In genomic region chr1:204565617-204566582, GRCh38 we compare ENCODE assay signal across 8 cellular contexts. TPM values are rescaled to one million over a fixed set of nuclear protein-coding genes. Genes with fewer than 3 reads are reported as not detected.
A peak's percentile ranks its signal among the peaks of the same experiment; 100 is the strongest.
DNase-seq lines count a peak whose midpoint lies in the region; ATAC-seq, FAIRE-seq and TF ChIP-seq lines count a peak whose summit lies in the region.

No MANE protein-coding gene starts in this region.

- CTCF ChIA-PET in A549 (lab: Yijun Ruan, JAX) = interaction anchor here (0.6 to 26.0 kb wide), 83 partner anchors 10 to 1166 kb away, joined by 3 to 591 read pairs (median 4); no protein-coding TSS in a partner anchor

- no peak overlapping the region for H3K4me2 ChIP-seq in A549
- H3K4me2 ChIP-seq in parathyroid adenoma (ENCODE audit: low read length) = no peak overlapping the region

- H3K9me3 ChIP-seq in A549 (0 out of 3 replicates have a peak, but pooled peaks cover 2% of the 10 kb centered on the region), MG63 (peaks cover 12% of the 10 kb centered on the region), parathyroid adenoma (ENCODE audit: control insufficient read depth, low read length) (no peaks in the 10 kb centered on the region)

- no peak overlapping the region for H2AFZ ChIP-seq in parathyroid adenoma

- no peak for TF ChIP-seq POLR2A in A549 (IDR thresholded peaks at IDR 0.05; ENCODE audit: low read length)

- no peak overlapping the region for H3K9ac ChIP-seq in parathyroid adenoma

- ATAC-seq in A549 (peak; percentile 79 to 93), GM19467 (IDR thresholded peaks at IDR 0.05; ENCODE audit: unreplicated experiment) (no peak)

- H3K27ac ChIP-seq in A549 (no peak overlapping the region), parathyroid adenoma (no peak overlapping the region)

- POLR2A ChIA-PET in A549 (lab: Yijun Ruan, JAX) = interaction anchor here (0.5 to 2.5 kb wide), 3 partner anchors 49 to 241 kb away, joined by 3 to 17 read pairs (median 4); partner anchors contain the start of gene MDM4

- 19% methylated on average over 13 of the region's 13 CpGs for WGBS in A549 (ENCODE audit: missing lambda C conversion rate)

- H3K4me1 ChIP-seq in A549 (peaks cover 9% of the 10 kb centered on the region; the same call in 2 of the 3 replicates), parathyroid adenoma (no peaks in the 10 kb centered on the region)

- H3K4me3 ChIP-seq in A549 (no peak overlapping the region), MG63 (no peak overlapping the region), parathyroid adenoma (ENCODE audit: low read depth, low read length) (no peak overlapping the region)

- TF ChIP-seq EP300 in A549 (IDR thresholded peaks at IDR 0.05) = no peak

- H3K36me3 ChIP-seq in MG63 (peaks cover 21% of the 10 kb centered on the region), parathyroid adenoma (ENCODE audit: control insufficient read depth, insufficient read depth, low read length) (no peaks in the 10 kb centered on the region)

- peak; percentile 93 to 95 for TF ChIP-seq RAD21 in A549 (conservative IDR thresholded peaks at IDR 0.05 in 1 of 2, IDR thresholded peaks at IDR 0.05 in 1 of 2)

- H3K79me2 ChIP-seq in parathyroid adenoma = no peaks in the 10 kb centered on the region

- no peaks in the 10 kb centered on the region for H3K27me3 ChIP-seq in MG63
- H3K27me3 ChIP-seq in parathyroid adenoma (ENCODE audit: control insufficient read depth, insufficient read depth, low read length) = no peaks in the 10 kb centered on the region

- DNase-seq in A549 (ENCODE audit: low read depth in 1 of 2, low spot score in 1 of 2) (peak; percentile 82 to 89), GM18507 (ENCODE audit: extremely low spot score, insufficient read length, low read depth) (peak; percentile 65), MG63 (peak; percentile 44), RPMI7951 (ENCODE audit: low read depth) (peak; percentile 62), foreskin melanocyte (peak; percentile 61)
- peak; percentile 31 for DNase-seq in activated effector memory CD4-positive, alpha-beta T cell treated with Interleukin-2 at 50 U/mL for 16 hours

- TF ChIP-seq CTCF in A549 (IDR thresholded peaks at IDR 0.05) = peak; percentile 87
- peak; percentile 38 for TF ChIP-seq CTCF in parathyroid adenoma (IDR thresholded peaks at IDR 0.05)

- no peak for FAIRE-seq in A549 (lab: Jason Lieb, UNC)
- FAIRE-seq in GM18507 (lab: Jason Lieb, UNC) = peak; percentile 73

TF ChIP-seq in A549, 52 proteins besides CTCF, POLR2A, EP300 and RAD21:
- no peak; a peak in 1 of 4 replicates for TF ChIP-seq CEBPB (IDR thresholded peaks at IDR 0.05)
- TF ChIP-seq CHD2 (IDR thresholded peaks at IDR 0.05; ENCODE audit: low read length, partially characterized antibody) = no peak
- TF ChIP-seq ZFP36 (IDR thresholded peaks at IDR 0.05; ENCODE audit: borderline replicate concordance, partially characterized antibody) = no peak
- no peak for TF ChIP-seq FOSB (CRISPR knock-in tag; IDR thresholded peaks at IDR 0.05)
- TF ChIP-seq TP53 (CRISPR knock-in tag; IDR thresholded peaks at IDR 0.05) = no peak
- no peak for TF ChIP-seq REST (IDR thresholded peaks at IDR 0.05)
- no peak for TF ChIP-seq HOXB5 (CRISPR knock-in tag; IDR thresholded peaks at IDR 0.05)
- TF ChIP-seq ZC3H11A (IDR thresholded peaks at IDR 0.05) = no peak
- TF ChIP-seq SMC3 (IDR thresholded peaks at IDR 0.05) = peak; percentile 97
- TF ChIP-seq BCL3 (IDR thresholded peaks at IDR 0.05) = no peak
- no peak for TF ChIP-seq JUNB (IDR thresholded peaks at IDR 0.05)
- no peak for TF ChIP-seq NR3C1 (IDR thresholded peaks at IDR 0.05)
- no peak for TF ChIP-seq POLR2AphosphoS2 (conservative IDR thresholded peaks at IDR 0.05; ENCODE audit: low read length)
- TF ChIP-seq, protein P1, sequence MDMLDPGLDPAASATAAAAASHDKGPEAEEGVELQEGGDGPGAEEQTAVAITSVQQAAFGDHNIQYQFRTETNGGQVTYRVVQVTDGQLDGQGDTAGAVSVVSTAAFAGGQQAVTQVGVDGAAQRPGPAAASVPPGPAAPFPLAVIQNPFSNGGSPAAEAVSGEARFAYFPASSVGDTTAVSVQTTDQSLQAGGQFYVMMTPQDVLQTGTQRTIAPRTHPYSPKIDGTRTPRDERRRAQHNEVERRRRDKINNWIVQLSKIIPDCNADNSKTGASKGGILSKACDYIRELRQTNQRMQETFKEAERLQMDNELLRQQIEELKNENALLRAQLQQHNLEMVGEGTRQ (IDR thresholded peaks at IDR 0.05) = 0 out of 2 replicates have a peak, but pooled peaks have one; percentile 4
- TF ChIP-seq FOSL2 (IDR thresholded peaks at IDR 0.05) = no peak
- TF ChIP-seq FOSL2 (CRISPR knock-in tag; IDR thresholded peaks at IDR 0.05) = no peak

RNA-seq across cellular contexts. Expression of gene MDM4, which starts 49.7 kb away (rescaled TPM):
- 38.9 and 48.9 TPM in 2 replicates for polyA plus RNA-seq in A549 (2011; rRNA removed)
- 2.7 and 3.4 TPM in 2 replicates for polyA plus RNA-seq in A549 (2012; cell fraction: cytosol; rRNA removed)
- polyA plus RNA-seq in A549 (2012; cell fraction: nucleus; rRNA removed) = 11.4 and 22.1 TPM in 2 replicates
- 4.6 to 5.7 TPM (median 5.7 TPM) in 3 replicates for polyA plus RNA-seq in A549 (2017; fragmentation: RNase III; extraction: RNeasy Plus Mini Kit Qiagen cat#74134 plus additional on column Dnase treatment)
- polyA minus RNA-seq in A549 (2011; rRNA and poly(A)+ RNA removed) = 55.7 and 61.1 TPM in 2 replicates
- total RNA-seq in MG63 (2014; rRNA removed; shearing (Covaris generic); ENCODE audit: low replicate concordance) = 6.6 and 7.2 TPM in 2 replicates
- 4.6 and 9.1 TPM in 2 replicates for total RNA-seq in RPMI7951 (2014; rRNA removed; shearing (Covaris generic))

Comparison
In these comparisons a context has a peak if more than half of its experiments do, and no peak if none do; other contexts are left out.
1. DNase-seq: peak in every context shown above with its lines; median percentile 86 in A549; 65 in GM18507; 62 in RPMI7951; 61 in foreskin melanocyte; 44 in MG63; 31 in activated effector memory CD4-positive, alpha-beta T cell treated with Interleukin-2 at 50 U/mL for 16 hours.